ENCODE assay signal across 34 cellular contexts in genomic region chr5:162496080-162496808, GRCh38.
A peak's percentile ranks its signal among the peaks of the same experiment; 100 is the strongest.
DNase-seq lines count a peak whose midpoint lies in the region; ATAC-seq and TF ChIP-seq lines count a peak whose summit lies in the region.
"Had no signal": no experiment of that assay in that cellular context is flagged by ENCODE, and none has a peak within 500 bp of the region (broad histone marks: within the 10 kb centered on the region; RNA-seq: fewer than 3 reads in every experiment).

No MANE protein-coding gene starts in this region.

- H3K4me3 ChIP-seq in GM12865 (ENCODE audit: low read depth, low read length) (no peak overlapping the region), fibroblast of the aortic adventitia (ENCODE audit: low read depth, low read length) (no peak overlapping the region)
- H3K4me3 ChIP-seq: A549, esophagus muscularis mucosa, gastroesophageal sphincter, lower lobe of right lung, tibial nerve had no signal

- DNase-seq in GM12865 (ENCODE audit: low read depth) = peak; percentile 36
- DNase-seq in HT1080 (ENCODE audit: low read depth) = peak; percentile 40
- peak; percentile 67 for DNase-seq in fibroblast of the aortic adventitia (ENCODE audit: low read depth)
- DNase-seq in RKO (ENCODE audit: low spot score) = no peak
- no peak for DNase-seq in NCI-H1436 (lab: John Stamatoyannopoulos, UW)
- no peak for DNase-seq in NCI-H82 (lab: John Stamatoyannopoulos, UW)
- DNase-seq: activated CD4-positive, alpha-beta T cell treated with anti-CD3 and anti-CD28 coated beads for 4 hours; AML-193; amygdala; brain microvascular endothelial cell; CD4-positive, CD25-positive, alpha-beta regulatory T cell; cerebellar nuclear complex; dermis blood vessel endothelial cell; DND-41; endodermal cell; hippocampal formation; lower lobe of right lung; natural killer cell; NCI-H1092; NCI-H2029 treated with DMSO at 0.1 percent for 48 hours; NCI-H2227 treated with DMSO at 0.1 percent for 48 hours; NCI-H526 treated with DMSO at 0.1 percent for 48 hours; nucleus accumbens; stimulated activated CD4-positive, alpha-beta T cell treated with anti-CD3 and anti-CD28 coated beads, Interleukin-4, amount 100 ng/mL, for 1 hour; T-cell; WERI-Rb-1 had no signal

- peak; percentile 54 for ATAC-seq in GM21390 (IDR thresholded peaks at IDR 0.05; ENCODE audit: unreplicated experiment)
- ATAC-seq in GM21526 (IDR thresholded peaks at IDR 0.05; ENCODE audit: low FRiP score, unreplicated experiment) = no peak
- ATAC-seq: A549; activated naive CD4-positive, alpha-beta T cell treated with anti-CD3 and anti-CD28 coated beads, Interleukin-2, amount 50 U/mL, for 72 hours; gastroesophageal sphincter; lower lobe of right lung; natural killer cell; sciatic nerve; T-cell had no signal

- TF ChIP-seq CTCF in GM12865 (IDR thresholded peaks at IDR 0.05; ENCODE audit: insufficient read depth, low read depth, low read length, missing control alignments) (no peak), fibroblast of the aortic adventitia (IDR thresholded peaks at IDR 0.05; ENCODE audit: insufficient read depth, low read length) (no peak)

Comparison
In these comparisons a context has a peak if more than half of its experiments do, and no peak if none do; other contexts are left out.
1. DNase-seq: peak in GM12865 (single experiment), HT1080 (single experiment) and fibroblast of the aortic adventitia (single experiment); none in RKO (single experiment), NCI-H1436 (single experiment) and NCI-H82 (single experiment).